39 cellular contexts compared by ENCODE assay signal in the genomic region with DNA sequence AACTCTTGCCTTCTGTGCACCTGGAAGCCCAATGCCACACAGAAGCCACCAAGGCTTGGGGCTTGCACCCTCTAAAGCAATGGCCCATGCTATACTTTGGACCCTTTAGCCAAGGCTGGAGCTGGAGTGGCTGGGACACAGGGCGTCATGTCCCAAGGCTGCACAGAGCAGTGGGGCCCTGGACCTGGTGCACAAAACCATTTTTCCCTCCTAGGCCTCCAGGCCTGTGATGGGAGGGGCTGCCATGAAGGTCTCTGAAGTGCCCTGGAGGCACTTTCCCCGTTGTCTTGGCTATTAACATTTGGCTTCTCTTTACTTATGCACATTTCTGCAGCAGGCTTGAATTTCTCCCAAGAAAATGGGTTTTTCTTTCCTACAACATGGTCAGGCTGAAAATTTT. TPM values are rescaled to one million over a fixed set of nuclear protein-coding genes. Genes with fewer than 3 reads are reported as not detected.
"Had no signal": no experiment of that assay in that cellular context is flagged by ENCODE, and none has a peak within 500 bp of the region (broad histone marks: within the 10 kb centered on the region; RNA-seq: fewer than 3 reads in every experiment).

No MANE protein-coding gene starts in this region.

- H3K9me3 ChIP-seq: MG63 had no signal

- DNase-seq: Karpas-422, Kasumi-1, MG63, MM.1S, MV-4-11, NCI-H1048, NCI-H1092, NCI-H1092 treated with DMSO at 0.1 percent for 48 hours, NCI-H1105, NCI-H1417, NCI-H1417 treated with DMSO at 0.1 percent for 48 hours, NCI-H1436, NCI-H1436 treated with DMSO at 0.1 percent for 48 hours, NCI-H146, NCI-H1694, NCI-H1694 treated with DMSO at 0.1 percent for 48 hours, NCI-H187, NCI-H187 treated with DMSO at 0.1 percent for 48 hours, NCI-H1930, NCI-H2029, NCI-H2029 treated with DMSO at 0.1 percent for 48 hours, NCI-H2081, NCI-H2081 treated with DMSO at 0.1 percent for 48 hours, NCI-H2107, NCI-H2171 treated with DMSO at 0.1 percent for 48 hours, NCI-H2227 treated with DMSO at 0.1 percent for 48 hours, NCI-H226, NCI-H345, NCI-H446, NCI-H446 treated with DMSO at 0.1 percent for 48 hours, NCI-H510A, NCI-H510A treated with DMSO at 0.1 percent for 48 hours, NCI-H524, NCI-H524 treated with DMSO at 0.1 percent for 48 hours, NCI-H526 had no signal

- H3K4me3 ChIP-seq: MG63 had no signal

- H3K36me3 ChIP-seq: MG63 had no signal

RNA-seq across cellular contexts. Expression of a gene that starts 20.6 kb away (rescaled TPM):
- total RNA-seq: LHCN-M2, M059J, MCF 10A, NCI-H460 had no signal
